Comparison of ENCODE assay signal across 19 cellular contexts in the genomic region with DNA sequence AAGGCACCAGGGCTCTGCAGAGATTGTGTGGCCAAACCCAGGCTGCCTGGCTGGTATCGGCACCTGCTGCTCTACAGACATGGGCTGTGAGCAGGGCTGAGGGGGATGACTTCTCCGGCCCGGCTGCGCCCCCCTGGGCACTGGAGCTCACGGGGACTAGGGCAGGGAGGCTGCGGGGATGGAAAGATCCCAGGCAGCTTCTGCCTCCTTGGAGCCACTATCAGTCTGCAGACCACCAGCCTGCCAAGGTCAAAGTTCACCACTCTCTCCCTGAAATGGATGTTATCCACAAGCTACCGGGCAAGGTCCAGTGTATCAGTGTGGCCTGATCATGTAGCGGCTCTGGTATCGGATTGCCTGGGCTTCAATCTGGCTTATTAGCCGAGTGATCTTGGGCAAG. TPM values are rescaled to one million over a fixed set of nuclear protein-coding genes. Genes with fewer than 3 reads are reported as not detected.
DNase-seq lines count a peak whose midpoint lies in the region; ATAC-seq, FAIRE-seq and TF ChIP-seq lines count a peak whose summit lies in the region.
"Had no signal": no experiment of that assay in that cellular context is flagged by ENCODE, and none has a peak within 500 bp of the region (broad histone marks: within the 10 kb centered on the region; RNA-seq: fewer than 3 reads in every experiment).

No MANE protein-coding gene starts in this region.

- H3K79me2 ChIP-seq in HepG2 (ENCODE audit: insufficient read depth, low read length) = no peaks in the 10 kb centered on the region
- H3K79me2 ChIP-seq in PC-9 (ENCODE audit: low read depth) = no peaks in the 10 kb centered on the region

- H3K9me3 Mint-ChIP-seq in stimulated activated naive CD8-positive, alpha-beta T cell treated with anti-CD3 and anti-CD28 coated beads, Interleukin-15, amount 100 ng/mL, for 72 hours = no peaks in the 10 kb centered on the region
- H3K9me3 Mint-ChIP-seq: CD4-positive, alpha-beta T cell had no signal

- POLR2A ChIA-PET in HepG2 (lab: Yijun Ruan, JAX) (interaction anchor here (1.1 to 1.6 kb wide), 2 partner anchors 14 to 41 kb away, joined by 3 to 6 read pairs; no protein-coding TSS in a partner anchor), PC-9 (lab: Charles Lee; ENCODE audit: unreplicated experiment) (no interaction called here)

- H3K4me1 ChIP-seq in left ventricle myocardium inferior = peaks cover 10% of the 10 kb centered on the region
- peaks cover 0 to 13% of the 10 kb centered on the region in 2 donors for H3K4me1 ChIP-seq in right atrium auricular region
- peaks cover 78% of the 10 kb centered on the region for H3K4me1 ChIP-seq in HepG2 (ENCODE audit: insufficient read depth, low read length)
- no peaks in the 10 kb centered on the region for H3K4me1 ChIP-seq in PC-9 (replicated peaks; ENCODE audit: insufficient read depth)

- H3K27me3 ChIP-seq in left ventricle myocardium inferior (ENCODE audit: low read depth) = no peaks in the 10 kb centered on the region
- no peaks in the 10 kb centered on the region for H3K27me3 ChIP-seq in right atrium auricular region
- H3K27me3 ChIP-seq in HepG2 (ENCODE audit: control insufficient read depth in 1 of 2, insufficient read depth in 2 of 2, low read length in 2 of 2) = no peaks in the 10 kb centered on the region
- H3K27me3 ChIP-seq in PC-9 (ENCODE audit: insufficient read depth, low read depth) = no peaks in the 10 kb centered on the region

- H3K36me3 ChIP-seq in left ventricle myocardium inferior (no peaks in the 10 kb centered on the region), right atrium auricular region (no peaks in the 10 kb centered on the region), HepG2 (replicated peaks in 1 of 2; ENCODE audit: control insufficient read depth in 1 of 2, insufficient read depth in 2 of 2, low read length in 2 of 2) (no peaks in the 10 kb centered on the region), PC-9 (ENCODE audit: low read depth) (no peaks in the 10 kb centered on the region)

- CTCF ChIA-PET in HepG2 (lab: Yijun Ruan, JAX; ENCODE audit: low intra/inter-chr PET ratio, low total read pairs) = no interaction called here
- CTCF ChIA-PET in PC-9 (lab: Charles Lee) = interaction anchor here (0.7 kb wide), 1 partner anchor 19 kb away, joined by 3 read pairs; no protein-coding TSS in a partner anchor

- BruUV-seq in HepG2 (replicated peaks; lab: Mats Ljungman, UMichigan) (no TSS peak), PC-9 (replicated peaks; lab: Mats Ljungman, UMichigan) (no TSS peak)

- no peak overlapping the region for H3K4me3 ChIP-seq in left ventricle myocardium inferior
- no peak overlapping the region for H3K4me3 ChIP-seq in right atrium auricular region
- H3K4me3 ChIP-seq in HepG2 (replicated peaks in 1 of 3; ENCODE audit: insufficient read depth in 1 of 3, low read depth in 2 of 3, low read length in 3 of 3) = peak overlapping the region in 1 of 3 experiments; percentile 57; a peak in 2 of 6 replicates
- no peak overlapping the region for H3K4me3 ChIP-seq in PC-9
- H3K4me3 ChIP-seq: GM12878, GM23248 had no signal

- peak overlapping the region; percentile 87 for H3K4me2 ChIP-seq in HepG2 (ENCODE audit: low read depth, low read length)
- H3K4me2 ChIP-seq in PC-9 = no peak overlapping the region

- H2AFZ ChIP-seq in HepG2 (ENCODE audit: low read length) = no peak overlapping the region
- no peak overlapping the region for H2AFZ ChIP-seq in PC-9

- in situ Hi-C loops in HepG2 (cut with HindIII; ENCODE audit: extremely low pct_ligation_motif_present, low pct_unique_long_range_greater_than_20kb) = loop anchor here (25.0 kb wide), 1 partner anchor 522 kb away; no protein-coding TSS in a partner anchor

- ATAC-seq in HepG2 = peak; percentile 30
- ATAC-seq in stimulated activated naive CD8-positive, alpha-beta T cell treated with anti-CD3 and anti-CD28 coated beads, Interleukin-15, amount 100 ng/mL, for 72 hours = no peak
- ATAC-seq: GM12878 had no signal

- 59% methylated on average over 8 of the region's 10 CpGs for WGBS in HepG2 (ENCODE audit: low lambda C conversion rate)

- intact Hi-C loops in left ventricle myocardium inferior (cut with micrococcal nuclease) = no loop called here
- intact Hi-C loops in HepG2 (cut with micrococcal nuclease; ENCODE audit: unreplicated experiment) = no loop called here
- intact Hi-C loops in PC-9 (cut with micrococcal nuclease; ENCODE audit: unreplicated experiment) = no loop called here

- TF ChIP-seq CTCF in left ventricle myocardium inferior (IDR thresholded peaks at IDR 0.05; ENCODE audit: borderline replicate concordance) (no peak), right atrium auricular region (IDR thresholded peaks at IDR 0.05) (no peak), HepG2 (CRISPR knock-in tag; IDR thresholded peaks at IDR 0.05) (no peak), PC-9 (conservative IDR thresholded peaks at IDR 0.05) (no peak)

- H3K27me3 Mint-ChIP-seq in stimulated activated naive CD8-positive, alpha-beta T cell treated with anti-CD3 and anti-CD28 coated beads, Interleukin-15, amount 100 ng/mL, for 72 hours = peaks cover 5% of the 10 kb centered on the region
- H3K27me3 Mint-ChIP-seq: CD4-positive, alpha-beta T cell had no signal

- TF ChIP-seq RAD21 in HepG2 (CRISPR knock-in tag; IDR thresholded peaks at IDR 0.05) = no peak

- peak; percentile 39 for FAIRE-seq in HepG2 (lab: Jason Lieb, UNC)
- FAIRE-seq: D721Med, GM12878, GM18507 had no signal

- H4K20me1 ChIP-seq in HepG2 (ENCODE audit: insufficient read depth, low read length) (no peaks in the 10 kb centered on the region), PC-9 (ENCODE audit: insufficient read depth) (no peaks in the 10 kb centered on the region)

- H3K9me2 ChIP-seq in PC-9 (ENCODE audit: insufficient read depth) = no peaks in the 10 kb centered on the region

- H3K4me3 Mint-ChIP-seq in stimulated activated naive CD8-positive, alpha-beta T cell treated with anti-CD3 and anti-CD28 coated beads, Interleukin-15, amount 100 ng/mL, for 72 hours = no peak overlapping the region
- H3K4me3 Mint-ChIP-seq: B cell; CD4-positive, alpha-beta T cell had no signal

- H3K27ac Mint-ChIP-seq in stimulated activated naive CD8-positive, alpha-beta T cell treated with anti-CD3 and anti-CD28 coated beads, Interleukin-15, amount 100 ng/mL, for 72 hours = no peak overlapping the region
- H3K27ac Mint-ChIP-seq: B cell; CD4-positive, alpha-beta T cell had no signal

- TF ChIP-seq POLR2A in HepG2 (IDR thresholded peaks at IDR 0.05; ENCODE audit: insufficient read depth in 1 of 2, low read depth in 2 of 2, low read length in 2 of 2) = no peak

- peak; percentile 27 for DNase-seq in DMS53 (lab: John Stamatoyannopoulos, UW)
- no peak for DNase-seq in DMS53 treated with DMSO at 0.1 percent for 48 hours (lab: John Stamatoyannopoulos, UW; ENCODE audit: unreplicated experiment)
- peak; percentile 1 for DNase-seq in left ventricle myocardium inferior
- no peak for DNase-seq in right atrium auricular region (ENCODE audit: low spot score)
- peak; percentile 43 for DNase-seq in HepG2 (ENCODE audit: low spot score)
- no peak for DNase-seq in PC-9
- no peak for DNase-seq in stimulated activated naive CD8-positive, alpha-beta T cell treated with anti-CD3 and anti-CD28 coated beads, Interleukin-15, amount 100 ng/mL, for 72 hours
- no peak for DNase-seq in activated CD8-positive, alpha-beta memory T cell treated with anti-CD3 and anti-CD28 coated beads, Interleukin-2, amount 50 U/mL, for 4 hours
- DNase-seq: CD4-positive, alpha-beta T cell; DND-41; GDM1; NCI-H1417 treated with DMSO at 0.1 percent for 48 hours; NCI-H82 had no signal

- no peak overlapping the region for H3K27ac ChIP-seq in left ventricle myocardium inferior (replicated peaks)
- no peak overlapping the region for H3K27ac ChIP-seq in right atrium auricular region
- no peak overlapping the region for H3K27ac ChIP-seq in HepG2 (ENCODE audit: extremely low read length, insufficient read depth, low read length)
- no peak overlapping the region for H3K27ac ChIP-seq in PC-9
- H3K27ac ChIP-seq: 22Rv1, GM23248 had no signal

- no peaks in the 10 kb centered on the region for H3K9me3 ChIP-seq in left ventricle myocardium inferior (replicated peaks)
- H3K9me3 ChIP-seq in right atrium auricular region = no peaks in the 10 kb centered on the region
- H3K9me3 ChIP-seq in HepG2 (ENCODE audit: low read length) = no peaks in the 10 kb centered on the region
- no peaks in the 10 kb centered on the region for H3K9me3 ChIP-seq in PC-9 (ENCODE audit: insufficient read depth, low read depth)

- H3K4me1 Mint-ChIP-seq in stimulated activated naive CD8-positive, alpha-beta T cell treated with anti-CD3 and anti-CD28 coated beads, Interleukin-15, amount 100 ng/mL, for 72 hours = no peaks in the 10 kb centered on the region
- H3K4me1 Mint-ChIP-seq: B cell had no signal

- TF ChIP-seq EP300 in HepG2 (IDR thresholded peaks at IDR 0.05; ENCODE audit: low read depth in 2 of 2, low read length in 2 of 2) = no peak
- TF ChIP-seq EP300 in HepG2 (CRISPR knock-in tag; IDR thresholded peaks at IDR 0.05; ENCODE audit: borderline replicate concordance) = no peak

- no peak overlapping the region for H3K9ac ChIP-seq in HepG2 (ENCODE audit: insufficient read depth, low read depth, low read length)
- H3K9ac ChIP-seq: GM23248 had no signal

- no peaks in the 10 kb centered on the region for H3F3A ChIP-seq in PC-9 (ENCODE audit: insufficient read depth, low read depth)

RNA-seq across cellular contexts. Expression of a gene that starts 22.0 kb away (rescaled TPM):
- total RNA-seq in left ventricle myocardium inferior (3.7 TPM), right atrium auricular region (1 to 10 TPM; 5.4 to 7.0 TPM), HepG2 (2016; rRNA removed; fragmentation: Illumina TruSeq; extraction: Trizol) (2.2 and 4.7 TPM in 2 replicates), PC-9 (2021) (2.1 and 5.6 TPM in 2 replicates)
- 4.8 and 7.9 TPM in 2 replicates for total RNA-seq in HepG2 (2016; cell fraction: cytosol; rRNA removed; fragmentation: Illumina TruSeq; extraction: Trizol; ENCODE audit: low read depth)
- total RNA-seq in HepG2 (2016; cell fraction: insoluble cytoplasmic fraction; rRNA removed; fragmentation: Illumina TruSeq; extraction: Trizol) = 1.9 and 4.8 TPM in 2 replicates
- total RNA-seq in HepG2 (2016; cell fraction: membrane; rRNA removed; fragmentation: Illumina TruSeq; extraction: Trizol) = 3.9 and 5.7 TPM in 2 replicates
- total RNA-seq in HepG2 (2016; cell fraction: nucleus; rRNA removed; fragmentation: Illumina TruSeq; extraction: Trizol) = 3.7 and 5.7 TPM in 2 replicates
- 60.5 and 75.7 TPM in 2 replicates for polyA plus RNA-seq in HepG2 (2011; rRNA removed)
- 43.3 TPM in 2 replicates for polyA plus RNA-seq in HepG2 (2011; cell fraction: cytosol; rRNA removed)
- polyA plus RNA-seq in HepG2 (2011; cell fraction: nucleus; rRNA removed) = 156 and 196 TPM in 2 replicates
- polyA plus RNA-seq in HepG2 (2012) = 56.2 and 56.6 TPM in 2 replicates
- 6.6 and 6.7 TPM in 2 replicates for polyA plus RNA-seq in HepG2 (2016; cell fraction: cytosol; fragmentation: Illumina TruSeq; extraction: Trizol; ENCODE audit: low read depth)
- polyA plus RNA-seq in HepG2 (2016; cell fraction: insoluble cytoplasmic fraction; fragmentation: Illumina TruSeq; extraction: Trizol; ENCODE audit: low read depth) = 3.7 and 4.6 TPM in 2 replicates
- polyA plus RNA-seq in HepG2 (2016; cell fraction: membrane; fragmentation: Illumina TruSeq; extraction: Trizol; ENCODE audit: low read depth) = 5.4 and 6.6 TPM in 2 replicates
- polyA plus RNA-seq in HepG2 (2016; cell fraction: nucleus; fragmentation: Illumina TruSeq; extraction: Trizol; ENCODE audit: insufficient read depth, low read depth) = 16.4 and 17.2 TPM in 2 replicates
- polyA minus RNA-seq in HepG2 (2011; rRNA and poly(A)+ RNA removed; ENCODE audit: low replicate concordance) = 0.58 and 57.9 TPM in 2 replicates
- polyA minus RNA-seq in HepG2 (2011; cell fraction: cytosol; rRNA and poly(A)+ RNA removed) = 15.7 and 18.4 TPM in 2 replicates
- polyA minus RNA-seq in HepG2 (2011; cell fraction: nucleus; rRNA and poly(A)+ RNA removed) = 38.0 and 53.5 TPM in 2 replicates

RNA-seq across cellular contexts. Expression of a gene that starts 39.0 kb away (rescaled TPM):
- total RNA-seq in left ventricle myocardium inferior (9.6 TPM), right atrium auricular region (1 to 10 TPM; 3.1 to 6.7 TPM), HepG2 (2016; rRNA removed; fragmentation: Illumina TruSeq; extraction: Trizol) (0.97 and 3.2 TPM in 2 replicates), PC-9 (2021) (154 and 202 TPM in 2 replicates)
- 1.2 and 1.3 TPM in 2 replicates for total RNA-seq in HepG2 (2016; cell fraction: cytosol; rRNA removed; fragmentation: Illumina TruSeq; extraction: Trizol; ENCODE audit: low read depth)
- 1.4 and 3.7 TPM in 2 replicates for total RNA-seq in HepG2 (2016; cell fraction: insoluble cytoplasmic fraction; rRNA removed; fragmentation: Illumina TruSeq; extraction: Trizol)
- 0.99 and 1.4 TPM in 2 replicates for total RNA-seq in HepG2 (2016; cell fraction: membrane; rRNA removed; fragmentation: Illumina TruSeq; extraction: Trizol)
- 3.9 and 5.1 TPM in 2 replicates for total RNA-seq in HepG2 (2016; cell fraction: nucleus; rRNA removed; fragmentation: Illumina TruSeq; extraction: Trizol)
- polyA plus RNA-seq in HepG2 (2011; rRNA removed) = 7.5 and 11.9 TPM in 2 replicates
- 7.7 TPM in 2 replicates for polyA plus RNA-seq in HepG2 (2011; cell fraction: cytosol; rRNA removed)
- polyA plus RNA-seq in HepG2 (2011; cell fraction: nucleus; rRNA removed) = 46.8 and 48.0 TPM in 2 replicates
- polyA plus RNA-seq in HepG2 (2012) = 14.6 and 19.2 TPM in 2 replicates
- 0.49 and 0.59 TPM in 2 replicates for polyA plus RNA-seq in HepG2 (2016; cell fraction: cytosol; fragmentation: Illumina TruSeq; extraction: Trizol; ENCODE audit: low read depth)
- 1.5 and 2.3 TPM in 2 replicates for polyA plus RNA-seq in HepG2 (2016; cell fraction: insoluble cytoplasmic fraction; fragmentation: Illumina TruSeq; extraction: Trizol; ENCODE audit: low read depth)
- polyA plus RNA-seq in HepG2 (2016; cell fraction: membrane; fragmentation: Illumina TruSeq; extraction: Trizol; ENCODE audit: low read depth) = 0.74 and 1.1 TPM in 2 replicates
- 6.7 and 9.2 TPM in 2 replicates for polyA plus RNA-seq in HepG2 (2016; cell fraction: nucleus; fragmentation: Illumina TruSeq; extraction: Trizol; ENCODE audit: insufficient read depth, low read depth)
- polyA minus RNA-seq in HepG2 (2011; rRNA and poly(A)+ RNA removed; ENCODE audit: low replicate concordance) = 4.9 and 17.9 TPM in 2 replicates
- 7.8 and 11.0 TPM in 2 replicates for polyA minus RNA-seq in HepG2 (2011; cell fraction: cytosol; rRNA and poly(A)+ RNA removed)
- polyA minus RNA-seq in HepG2 (2011; cell fraction: nucleus; rRNA and poly(A)+ RNA removed) = 14.8 and 17.5 TPM in 2 replicates

RNA-seq across cellular contexts. Expression of a gene that starts 48.3 kb away (rescaled TPM):
- total RNA-seq in left ventricle myocardium inferior (36.9 TPM), right atrium auricular region (10 to 100 TPM; 21.6 to 22.8 TPM), HepG2 (2016; rRNA removed; fragmentation: Illumina TruSeq; extraction: Trizol) (58.7 and 69.2 TPM in 2 replicates), PC-9 (2021) (83.8 and 91.8 TPM in 2 replicates)
- total RNA-seq in HepG2 (2016; cell fraction: cytosol; rRNA removed; fragmentation: Illumina TruSeq; extraction: Trizol; ENCODE audit: low read depth) = 14.8 and 15.0 TPM in 2 replicates
- 59.9 and 75.2 TPM in 2 replicates for total RNA-seq in HepG2 (2016; cell fraction: insoluble cytoplasmic fraction; rRNA removed; fragmentation: Illumina TruSeq; extraction: Trizol)
- total RNA-seq in HepG2 (2016; cell fraction: membrane; rRNA removed; fragmentation: Illumina TruSeq; extraction: Trizol) = 28.9 and 32.1 TPM in 2 replicates
- 32.0 and 37.9 TPM in 2 replicates for total RNA-seq in HepG2 (2016; cell fraction: nucleus; rRNA removed; fragmentation: Illumina TruSeq; extraction: Trizol)
- 78.5 and 95.5 TPM in 2 replicates for polyA plus RNA-seq in HepG2 (2011; rRNA removed)
- polyA plus RNA-seq in HepG2 (2011; cell fraction: cytosol; rRNA removed) = 55.6 and 71.5 TPM in 2 replicates
- 68.9 and 76.8 TPM in 2 replicates for polyA plus RNA-seq in HepG2 (2011; cell fraction: nucleus; rRNA removed)
- 143 and 171 TPM in 2 replicates for polyA plus RNA-seq in HepG2 (2012)
- 10.8 and 12.4 TPM in 2 replicates for polyA plus RNA-seq in HepG2 (2016; cell fraction: cytosol; fragmentation: Illumina TruSeq; extraction: Trizol; ENCODE audit: low read depth)
- polyA plus RNA-seq in HepG2 (2016; cell fraction: insoluble cytoplasmic fraction; fragmentation: Illumina TruSeq; extraction: Trizol; ENCODE audit: low read depth) = 79.7 and 83.7 TPM in 2 replicates
- polyA plus RNA-seq in HepG2 (2016; cell fraction: membrane; fragmentation: Illumina TruSeq; extraction: Trizol; ENCODE audit: low read depth) = 23.3 and 24.5 TPM in 2 replicates
- polyA plus RNA-seq in HepG2 (2016; cell fraction: nucleus; fragmentation: Illumina TruSeq; extraction: Trizol; ENCODE audit: insufficient read depth, low read depth) = 76.1 and 83.0 TPM in 2 replicates
- 20.6 and 28.7 TPM in 2 replicates for polyA minus RNA-seq in HepG2 (2011; rRNA and poly(A)+ RNA removed; ENCODE audit: low replicate concordance)
- 26.5 and 26.6 TPM in 2 replicates for polyA minus RNA-seq in HepG2 (2011; cell fraction: cytosol; rRNA and poly(A)+ RNA removed)
- polyA minus RNA-seq in HepG2 (2011; cell fraction: nucleus; rRNA and poly(A)+ RNA removed) = 50.9 and 51.7 TPM in 2 replicates

Comparison
In these comparisons a context has a peak if more than half of its experiments do, and no peak if none do; other contexts are left out.
1. DNase-seq: peak in DMS53 (single experiment), left ventricle myocardium inferior (single experiment) and HepG2 (single experiment); none in DMS53 treated with DMSO at 0.1 percent for 48 hours (single experiment), right atrium auricular region (single experiment), PC-9 (0 of 2), stimulated activated naive CD8-positive, alpha-beta T cell treated with anti-CD3 and anti-CD28 coated beads, Interleukin-15, amount 100 ng/mL, for 72 hours (0 of 2) and activated CD8-positive, alpha-beta memory T cell treated with anti-CD3 and anti-CD28 coated beads, Interleukin-2, amount 50 U/mL, for 4 hours (single experiment).
2. RNA of a gene that starts 39.0 kb away (total RNA-seq): 154 to 202 TPM in PC-9; 9.6 TPM in left ventricle myocardium inferior (single experiment), 3.1 to 6.7 TPM in right atrium auricular region and 0.97 to 5.1 TPM in HepG2; every median in the first group is over 10 times any median in the second.